Comparison of ENCODE assay signal across 11 cellular contexts in the genomic region with DNA sequence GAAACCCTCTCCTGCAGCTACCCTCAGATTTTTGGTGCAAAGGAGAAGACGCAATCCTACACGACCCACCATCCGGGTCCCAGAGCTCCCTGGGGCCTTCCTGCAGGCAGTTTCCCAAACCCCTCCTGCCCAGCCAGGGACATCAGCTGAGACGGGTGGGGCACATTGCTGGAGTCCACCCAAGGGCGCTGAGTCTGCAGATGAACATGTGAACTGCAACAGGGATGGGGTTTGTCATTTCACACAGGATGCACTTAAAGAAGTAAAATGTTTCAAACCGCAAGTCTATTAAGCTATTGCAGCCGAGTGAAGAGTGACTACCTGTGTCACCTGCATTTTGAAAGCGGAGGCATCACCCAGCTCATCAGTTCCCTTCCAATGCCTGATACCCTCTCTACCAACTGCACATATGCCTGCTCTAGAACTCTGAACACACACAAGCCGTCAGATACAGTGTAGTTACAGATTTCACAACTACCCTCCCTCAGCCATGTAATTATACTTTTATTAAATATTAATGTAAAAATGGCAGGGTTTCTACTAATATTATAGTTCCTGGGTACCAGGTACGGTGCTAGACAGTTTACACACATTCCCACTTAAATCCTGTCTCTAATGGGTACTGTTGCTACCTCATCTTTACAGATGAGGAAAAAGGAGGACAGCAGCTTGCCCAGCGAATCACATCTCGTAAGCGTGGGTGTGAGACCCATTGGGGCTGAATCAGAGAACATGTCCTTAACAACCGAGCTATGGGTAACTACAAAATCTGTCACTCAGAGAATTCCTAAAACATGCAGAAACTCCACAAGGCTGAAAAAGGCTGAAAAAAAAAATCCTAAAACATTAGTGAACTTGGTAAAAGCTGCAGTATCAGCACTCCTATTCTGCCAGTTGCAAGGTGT.
DNase-seq lines count a peak whose midpoint lies in the region; FAIRE-seq and TF ChIP-seq lines count a peak whose summit lies in the region.
"Had no signal": no experiment of that assay in that cellular context is flagged by ENCODE, and none has a peak within 500 bp of the region (broad histone marks: within the 10 kb centered on the region; RNA-seq: fewer than 3 reads in every experiment).

No MANE protein-coding gene starts in this region.

- H2AFZ ChIP-seq in astrocyte (ENCODE audit: low read depth, low read length): no peak overlapping the region

- peak overlapping the region; percentile 1 for H3K4me2 ChIP-seq in astrocyte (ENCODE audit: low read length)

- H3K36me3 Mint-ChIP-seq in astrocyte (ENCODE audit: low read depth, unreplicated experiment): peaks cover 19% of the 10 kb centered on the region

- TF ChIP-seq CTCF in astrocyte (IDR thresholded peaks at IDR 0.05; ENCODE audit: insufficient read depth, low read depth, low read length) (no peak), cardiac muscle cell (IDR thresholded peaks at IDR 0.05; ENCODE audit: low read depth, low read length) (no peak)

- H3K4me3 ChIP-seq in astrocyte (ENCODE audit: insufficient read depth, low read depth, low read length) (no peak overlapping the region), cardiac muscle cell (no peak overlapping the region)
- H3K4me3 ChIP-seq: right lobe of liver, stomach had no signal

- no peak overlapping the region for H3K9ac ChIP-seq in astrocyte (ENCODE audit: low read length)

- FAIRE-seq in astrocyte (lab: Jason Lieb, UNC) (peak; percentile 64), GM12892 (lab: Jason Lieb, UNC) (no peak)

- peak overlapping the region; percentile 30 for H3K27ac Mint-ChIP-seq in astrocyte (ENCODE audit: unreplicated experiment)
- H3K27ac Mint-ChIP-seq: CD4-positive, alpha-beta T cell had no signal

- peaks cover 47% of the 10 kb centered on the region for H3K4me1 Mint-ChIP-seq in astrocyte (ENCODE audit: low read depth, unreplicated experiment)

- no peaks in the 10 kb centered on the region for H3K27me3 ChIP-seq in astrocyte (ENCODE audit: insufficient read depth, low read length)
- no peaks in the 10 kb centered on the region for H3K27me3 ChIP-seq in cardiac muscle cell
- H3K27me3 ChIP-seq: right lobe of liver, stomach had no signal

- H4K20me1 ChIP-seq in astrocyte (ENCODE audit: insufficient read depth, low read length): peaks cover 96% of the 10 kb centered on the region

- H3K4me1 ChIP-seq in astrocyte (ENCODE audit: insufficient read depth, low read length): peaks cover 23% of the 10 kb centered on the region
- H3K4me1 ChIP-seq in cardiac muscle cell (ENCODE audit: low read depth): peaks cover 15% of the 10 kb centered on the region

- DNase-seq in GM03348 (ENCODE audit: low spot score) (peak; percentile 65), astrocyte (ENCODE audit: low read depth) (no peak), cardiac muscle cell (ENCODE audit: low read depth in 1 of 2, low spot score in 1 of 2) (no peak), renal cortical epithelial cell (ENCODE audit: low read depth) (peak; percentile 43), DMS 273 treated with DMSO at 0.1 percent for 48 hours (lab: John Stamatoyannopoulos, UW) (no peak), NCI-H187 treated with DMSO at 0.1 percent for 48 hours (lab: John Stamatoyannopoulos, UW) (no peak), iPS-NIHi11 (ENCODE audit: low spot score) (no peak), GM12892 (ENCODE audit: insufficient read length) (no peak)
- DNase-seq: CD4-positive, alpha-beta T cell; right lobe of liver; stomach had no signal

- H3K27ac ChIP-seq in astrocyte (ENCODE audit: low read depth, low read length): no peak overlapping the region
- H3K27ac ChIP-seq in cardiac muscle cell: peak overlapping the region; percentile 13
- H3K27ac ChIP-seq: right lobe of liver, stomach had no signal

- H3K27me3 Mint-ChIP-seq in astrocyte (ENCODE audit: low read depth, unreplicated experiment): no peaks in the 10 kb centered on the region

- H3K9me3 Mint-ChIP-seq in astrocyte (ENCODE audit: unreplicated experiment): no peaks in the 10 kb centered on the region
- H3K9me3 Mint-ChIP-seq: CD4-positive, alpha-beta T cell had no signal

- H3K36me3 ChIP-seq in astrocyte (ENCODE audit: insufficient read depth, low read length): no peaks in the 10 kb centered on the region
- H3K36me3 ChIP-seq in cardiac muscle cell: no peaks in the 10 kb centered on the region
- H3K36me3 ChIP-seq: right lobe of liver, stomach had no signal

- H3K9me3 ChIP-seq in astrocyte (ENCODE audit: insufficient read depth, low read depth, low read length) (no peaks in the 10 kb centered on the region), cardiac muscle cell (ENCODE audit: low read depth) (no peaks in the 10 kb centered on the region)
- H3K9me3 ChIP-seq: right lobe of liver, stomach had no signal

- TF ChIP-seq POLR2A in GM12892 (IDR thresholded peaks at IDR 0.05; ENCODE audit: low read depth, low read length): no peak

- peaks cover 98% of the 10 kb centered on the region for H3K79me2 ChIP-seq in astrocyte (ENCODE audit: insufficient read depth, low read length)

- no peak overlapping the region for H3K4me3 Mint-ChIP-seq in astrocyte (ENCODE audit: unreplicated experiment)
- H3K4me3 Mint-ChIP-seq: CD4-positive, alpha-beta T cell had no signal

Comparison
In these comparisons a context has a peak if more than half of its experiments do, and no peak if none do; other contexts are left out.
1. DNase-seq: peak in GM03348 (single experiment) and renal cortical epithelial cell (single experiment); none in astrocyte (single experiment), cardiac muscle cell (0 of 2), DMS 273 treated with DMSO at 0.1 percent for 48 hours (single experiment), NCI-H187 treated with DMSO at 0.1 percent for 48 hours (single experiment), iPS-NIHi11 (single experiment) and GM12892 (single experiment).